In genomic region chr7:6615853-6616555, GRCh38 we compare ENCODE assay signal across 8 cellular contexts. TPM values are rescaled to one million over a fixed set of nuclear protein-coding genes. Genes with fewer than 3 reads are reported as not detected.
DNase-seq lines count a peak whose midpoint lies in the region; TF ChIP-seq lines count a peak whose summit lies in the region.

No MANE protein-coding gene starts in this region.

- H3K4me3 ChIP-seq in BE2C (ENCODE audit: low read depth, low read length) = peak overlapping the region; percentile 54
- peak overlapping the region; percentile 71 for H3K4me3 ChIP-seq in coronary artery
- H3K4me3 ChIP-seq in mononuclear cell (ENCODE audit: low read length) = peak overlapping the region; percentile 20
- peak overlapping the region; percentile 67 to 81 for H3K4me3 ChIP-seq in uterus

- intact Hi-C loops in uterus (cut with DNase I; ENCODE audit: low total_unique reads) = no loop called here

- H3K36me3 ChIP-seq in BE2C (no peaks in the 10 kb centered on the region), uterus (no peaks in the 10 kb centered on the region)

- H3K9me3 ChIP-seq in BE2C (no peaks in the 10 kb centered on the region), mononuclear cell (ENCODE audit: low read depth, low read length) (no peaks in the 10 kb centered on the region), uterus (no peaks in the 10 kb centered on the region)

- H3K27ac ChIP-seq in coronary artery (peak overlapping the region; percentile 23 to 68), uterus (peak overlapping the region; percentile 52 to 59)

- TF ChIP-seq POLR2A in uterus (IDR thresholded peaks at IDR 0.05) = no peak

- H3K4me1 ChIP-seq in BE2C (no peaks in the 10 kb centered on the region), mononuclear cell (ENCODE audit: insufficient read depth, low read length) (peaks cover 14% of the 10 kb centered on the region), uterus (peaks cover 0 to 7% of the 10 kb centered on the region in 2 donors)

- DNase-seq in BE2C (no peak), NCI-H2196 (lab: John Stamatoyannopoulos, UW; ENCODE audit: unreplicated experiment) (peak; percentile 75), coronary artery (ENCODE audit: low spot score) (no peak), uterus (peak in 1 of 2 donors; percentile 25), HT-29 (ENCODE audit: low spot score) (no peak), amniotic stem cell (lab: John Stamatoyannopoulos, UW) (no peak), middle frontal gyrus (ENCODE audit: extremely low spot score, low spot score) (no peak)

- no peak for TF ChIP-seq CTCF in BE2C (IDR thresholded peaks at IDR 0.05; ENCODE audit: low read depth, low read length)
- TF ChIP-seq CTCF in coronary artery (IDR thresholded peaks at IDR 0.05) = no peak
- no peak for TF ChIP-seq CTCF in uterus (IDR thresholded peaks at IDR 0.05)

- peaks cover 23% of the 10 kb centered on the region for H3K27me3 ChIP-seq in BE2C
- peaks cover 15% of the 10 kb centered on the region for H3K27me3 ChIP-seq in mononuclear cell (ENCODE audit: insufficient read depth, low read length)
- no peaks in the 10 kb centered on the region for H3K27me3 ChIP-seq in uterus

RNA-seq across cellular contexts. Expression of gene ZNF853, which starts 0.6 kb away (rescaled TPM):
- 3.6 TPM for polyA plus RNA-seq in BE2C (2012; ENCODE audit: insufficient read depth, insufficient read length, low read depth)
- 3.8 TPM for total RNA-seq in mononuclear cell
- total RNA-seq in uterus = 10 to 100 TPM in 2 of 4 donors, 1 to 10 TPM in 1, under 1 TPM in 1; 0.88 to 20.7 (median 11.8) TPM
- 0.31 TPM in 1 of 2 replicates, not detected in the other for total RNA-seq in HT-29 (2014; rRNA removed; shearing (Covaris generic))

RNA-seq across cellular contexts. Expression of gene ZNF316, which starts 21.1 kb away (rescaled TPM):
- polyA plus RNA-seq in BE2C (2012; ENCODE audit: insufficient read depth, insufficient read length, low read depth) = 58.5 TPM
- total RNA-seq in mononuclear cell (23.3 TPM), uterus (10 to 100 TPM; 15.6 to 39.5 (median 27.3) TPM)
- total RNA-seq in HT-29 (2014; rRNA removed; shearing (Covaris generic)) = 32.8 and 35.9 TPM in 2 replicates

RNA-seq across cellular contexts. Expression of gene INTS15, which starts 26.2 kb away (rescaled TPM):
- polyA plus RNA-seq in BE2C (2012; ENCODE audit: insufficient read depth, insufficient read length, low read depth) = 158 TPM
- 22.2 TPM for total RNA-seq in mononuclear cell
- total RNA-seq in uterus = 10 to 100 TPM in 3 of 4 donors, 1 to 10 TPM in 1; 7.6 to 44.1 (median 23.9) TPM
- 27.6 and 29.5 TPM in 2 replicates for total RNA-seq in HT-29 (2014; rRNA removed; shearing (Covaris generic))

RNA-seq across cellular contexts. Expression of gene ZDHHC4, which starts 38.8 kb away (rescaled TPM):
- polyA plus RNA-seq in BE2C (2012; ENCODE audit: insufficient read depth, insufficient read length, low read depth) = 102 TPM
- total RNA-seq in mononuclear cell (24.1 TPM), uterus (10 to 100 TPM; 13.1 to 48.2 (median 37.0) TPM)
- 40.8 and 42.1 TPM in 2 replicates for total RNA-seq in HT-29 (2014; rRNA removed; shearing (Covaris generic))

Comparison
In these comparisons a context has a peak if more than half of its experiments do, and no peak if none do; other contexts are left out.
1. H3K4me3 ChIP-seq: peak in every context shown above with its lines; median percentile 74 in uterus; 71 in coronary artery; 54 in BE2C; 20 in mononuclear cell.